Comparison of ENCODE assay signal across 12 cellular contexts in the genomic region with DNA sequence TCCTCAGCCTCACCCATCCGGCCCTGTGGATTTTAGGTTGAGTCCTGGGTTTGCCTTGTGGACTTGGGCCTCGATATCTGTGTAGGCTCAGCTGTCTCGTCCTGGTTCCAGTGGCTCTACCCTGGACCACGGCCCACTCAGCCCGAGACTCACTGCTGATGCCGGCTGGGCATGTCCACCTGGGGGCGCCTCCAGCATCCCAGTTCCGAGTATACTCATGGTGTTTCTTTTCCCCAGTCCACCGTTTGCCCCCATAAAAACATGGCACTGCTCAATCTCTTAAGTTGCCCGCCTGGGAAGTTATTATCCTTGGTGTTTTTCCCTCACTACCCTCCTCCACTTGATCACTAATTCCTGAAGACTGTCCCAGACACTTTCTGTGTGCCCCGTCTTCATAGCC.
DNase-seq lines count a peak whose midpoint lies in the region; ATAC-seq and TF ChIP-seq lines count a peak whose summit lies in the region.
"Had no signal": no experiment of that assay in that cellular context is flagged by ENCODE, and none has a peak within 500 bp of the region (broad histone marks: within the 10 kb centered on the region; RNA-seq: fewer than 3 reads in every experiment).

No MANE protein-coding gene starts in this region.

- H3K4me1 Mint-ChIP-seq in activated CD4-positive, alpha-beta T cell treated with anti-CD3 and anti-CD28 coated beads for 36 hours: peaks cover 70% of the 10 kb centered on the region
- peaks cover 31% of the 10 kb centered on the region for H3K4me1 Mint-ChIP-seq in type B pancreatic cell (ENCODE audit: unreplicated experiment)

- H3K27me3 ChIP-seq in WERI-Rb-1 (ENCODE audit: insufficient read depth, low read depth, severe bottlenecking) (no peaks in the 10 kb centered on the region), heart right ventricle (no peaks in the 10 kb centered on the region)

- peak; percentile 64 for TF ChIP-seq CTCF in WERI-Rb-1 (IDR thresholded peaks at IDR 0.05; ENCODE audit: low read depth, low read length)
- TF ChIP-seq CTCF in heart right ventricle (IDR thresholded peaks at IDR 0.05): peak in 8 of 9 donors; percentile 5 to 50 (median 34)
- TF ChIP-seq CTCF in type B pancreatic cell (conservative IDR thresholded peaks at IDR 0.05): peak; percentile 48

- H3K36me3 ChIP-seq in WERI-Rb-1 (no peaks in the 10 kb centered on the region; the same call in 1 of the 2 replicates), heart right ventricle (no peaks in the 10 kb centered on the region)

- H3K4me3 ChIP-seq in WERI-Rb-1 (ENCODE audit: low read depth, low read length) (no peak overlapping the region), heart right ventricle (no peak overlapping the region)

- H3K9me3 Mint-ChIP-seq in activated CD4-positive, alpha-beta T cell treated with anti-CD3 and anti-CD28 coated beads for 36 hours (ENCODE audit: low read depth): no peaks in the 10 kb centered on the region
- peaks cover 5% of the 10 kb centered on the region for H3K9me3 Mint-ChIP-seq in type B pancreatic cell
- H3K9me3 Mint-ChIP-seq: IgD-negative memory B cell had no signal

- CTCF ChIA-PET in activated CD4-positive, alpha-beta T cell treated with anti-CD3 and anti-CD28 coated beads for 36 hours (lab: Charles Lee): no interaction called here

- H3K9me3 ChIP-seq in WERI-Rb-1 (ENCODE audit: severe bottlenecking) (no peaks in the 10 kb centered on the region), heart right ventricle (no peaks in the 10 kb centered on the region)

- H3K4me3 Mint-ChIP-seq in activated CD4-positive, alpha-beta T cell treated with anti-CD3 and anti-CD28 coated beads for 36 hours: no peak overlapping the region
- no peak overlapping the region for H3K4me3 Mint-ChIP-seq in type B pancreatic cell
- H3K4me3 Mint-ChIP-seq: B cell had no signal

- no peaks in the 10 kb centered on the region for H3K27me3 Mint-ChIP-seq in activated CD4-positive, alpha-beta T cell treated with anti-CD3 and anti-CD28 coated beads for 36 hours
- no peaks in the 10 kb centered on the region for H3K27me3 Mint-ChIP-seq in type B pancreatic cell
- H3K27me3 Mint-ChIP-seq: B cell, IgD-negative memory B cell had no signal

- H3K4me1 ChIP-seq in heart right ventricle: peaks cover 2 to 80% (median 55%) of the 10 kb centered on the region in 9 donors

- peak; percentile 37 for DNase-seq in activated CD4-positive, alpha-beta T cell treated with anti-CD3 and anti-CD28 coated beads for 36 hours
- DNase-seq in activated CD4-positive, alpha-beta T cell treated with anti-CD3 and anti-CD28 coated beads for 4 hours: no peak
- DNase-seq in WERI-Rb-1 (peak; percentile 32), heart right ventricle (peak in 1 of 2 donors; percentile 47), type B pancreatic cell (ENCODE audit: extremely low spot score, unreplicated experiment) (no peak), SHP77 (lab: John Stamatoyannopoulos, UW) (no peak), DMS153 (lab: John Stamatoyannopoulos, UW) (no peak)
- DNase-seq: activated CD4-positive, CD25-positive, alpha-beta regulatory T cell treated with anti-CD3 and anti-CD28 coated beads, Interleukin-2, amount 50 U/mL, for 72 hours; NK-92 treated with Interleukin-12 subunit alpha and Interleukin-12 subunit beta, amount 100 ng/mL, for 24 hours had no signal

- H3K27ac ChIP-seq in WERI-Rb-1 (no peak overlapping the region), heart right ventricle (peak overlapping the region in 1 of 10 donors; percentile 17)

- H3K27ac Mint-ChIP-seq in activated CD4-positive, alpha-beta T cell treated with anti-CD3 and anti-CD28 coated beads for 36 hours: no peak overlapping the region
- H3K27ac Mint-ChIP-seq in type B pancreatic cell: no peak overlapping the region
- H3K27ac Mint-ChIP-seq: B cell had no signal

- 73% methylated on average over 11 of the region's 11 CpGs for WGBS in heart right ventricle, 2 donors

- POLR2A ChIA-PET in activated CD4-positive, alpha-beta T cell treated with anti-CD3 and anti-CD28 coated beads for 36 hours (lab: Charles Lee): no interaction called here

- ATAC-seq in activated CD4-positive, alpha-beta T cell treated with anti-CD3 and anti-CD28 coated beads for 36 hours: no peak
- ATAC-seq in heart right ventricle (peak in 6 of 8 donors; percentile 18 to 63 (median 44)), HG03439 (IDR thresholded peaks at IDR 0.05; ENCODE audit: unreplicated experiment) (no peak)

- H3K36me3 Mint-ChIP-seq in activated CD4-positive, alpha-beta T cell treated with anti-CD3 and anti-CD28 coated beads for 36 hours (ENCODE audit: low read depth): peaks cover 3% of the 10 kb centered on the region
- peaks cover 14% of the 10 kb centered on the region for H3K36me3 Mint-ChIP-seq in type B pancreatic cell

- intact Hi-C loops in activated CD4-positive, alpha-beta T cell treated with anti-CD3 and anti-CD28 coated beads for 36 hours (cut with DNase I, micrococcal nuclease): no loop called here
- intact Hi-C loops in heart right ventricle (cut with DNase I): loop anchor here in 4 of 10 donors (5.0 to 10.0 kb wide), 4 partner anchors 68 to 148 kb away; no protein-coding TSS in a partner anchor

Comparison
In these comparisons a context has a peak if more than half of its experiments do, and no peak if none do; other contexts are left out.
1. DNase-seq: peak in activated CD4-positive, alpha-beta T cell treated with anti-CD3 and anti-CD28 coated beads for 36 hours (single experiment) and WERI-Rb-1 (single experiment); none in activated CD4-positive, alpha-beta T cell treated with anti-CD3 and anti-CD28 coated beads for 4 hours (0 of 2), type B pancreatic cell (single experiment), SHP77 (0 of 2) and DMS153 (single experiment).
2. ATAC-seq: peak in heart right ventricle (6 of 8); none in activated CD4-positive, alpha-beta T cell treated with anti-CD3 and anti-CD28 coated beads for 36 hours (single experiment) and HG03439 (single experiment).
3. Peak in every context shown above with its lines, with median percentiles within 50 percentile points of each other: CTCF ChIP-seq.